In the genomic region with DNA sequence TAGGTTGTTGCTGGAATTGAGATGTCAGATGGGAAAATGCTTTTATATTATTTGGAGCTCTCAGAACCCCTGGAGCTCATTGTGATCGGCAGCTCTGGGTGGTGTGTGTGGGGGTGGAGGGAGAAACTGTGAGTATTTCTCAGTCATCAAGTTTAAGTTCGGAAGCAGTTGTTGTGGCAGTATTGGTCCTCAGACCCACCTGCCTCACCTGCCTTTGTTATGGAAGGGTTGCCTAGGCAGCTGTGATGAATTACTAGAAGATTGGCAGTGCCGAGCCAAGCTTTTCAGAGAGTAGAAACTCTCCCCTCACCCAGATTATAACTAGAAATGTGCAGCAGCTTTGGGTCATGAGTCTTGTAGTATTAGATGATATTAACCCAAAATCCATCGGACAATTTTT, we compare ENCODE assay signal across 26 cellular contexts.
"Had no signal": no experiment of that assay in that cellular context is flagged by ENCODE, and none has a peak within 500 bp of the region (broad histone marks: within the 10 kb centered on the region; RNA-seq: fewer than 3 reads in every experiment).

No MANE protein-coding gene starts in this region.

- H3K27me3 ChIP-seq: body of pancreas, SJCRH30 had no signal

- H3K27ac ChIP-seq: adrenal gland, body of pancreas, breast epithelium, SJCRH30, SK-N-MC, WERI-Rb-1 had no signal

- H3K36me3 ChIP-seq: adrenal gland, breast epithelium, SJCRH30, WERI-Rb-1 had no signal

- DNase-seq: activated CD4-positive, alpha-beta T cell treated with anti-CD3 and anti-CD28 coated beads, Interleukin-2, amount 10 ng/mL, durations not matched to agents 24 days and 14 days; activated CD4-positive, alpha-beta T cell treated with anti-CD3 and anti-CD28 coated beads, Interleukin-2, amount 50 U/mL, for 48 hours; activated CD8-positive, alpha-beta T cell treated with anti-CD3 and anti-CD28 coated beads, Interleukin-2, amount 10 ng/mL, durations not matched to agents 7 days and 5 days; activated gamma-delta T cell treated with Interleukin-2 at 50 U/mL for 16 hours; activated naive CD4-positive, alpha-beta T cell treated with anti-CD3 and anti-CD28 coated beads for 36 hours; activated T-cell treated with anti-CD3 and anti-CD28 coated beads, Interleukin-2, amount 50 U/mL, for 24 hours; adrenal gland; body of pancreas; Karpas-422; NCI-H1048; NCI-H1694; NCI-H1930; NCI-H2081 treated with DMSO at 0.1 percent for 48 hours; NCI-H2171 treated with DMSO at 0.1 percent for 48 hours; NCI-H226; NCI-H446 treated with DMSO at 0.1 percent for 48 hours; NCI-H774; SHP77; SJCRH30; T1000; WERI-Rb-1 had no signal

- H3K9me3 ChIP-seq: adrenal gland, body of pancreas, breast epithelium, SJCRH30 had no signal

- H3K4me3 ChIP-seq: adrenal gland, body of pancreas, breast epithelium, K562, SJCRH30, SK-N-MC had no signal

- H3K4me1 ChIP-seq: adrenal gland, body of pancreas, breast epithelium, SJCRH30 had no signal

- ATAC-seq: activated CD8-positive, alpha-beta T cell treated with anti-CD3 and anti-CD28 coated beads, Interleukin-2, amount 10 ng/mL, durations not matched to agents 7 days and 5 days; activated naive CD4-positive, alpha-beta T cell treated with anti-CD3 and anti-CD28 coated beads, Interleukin-2, amount 50 U/mL, for 72 hours; body of pancreas; K562; Panc1 had no signal
